In the genomic region with DNA sequence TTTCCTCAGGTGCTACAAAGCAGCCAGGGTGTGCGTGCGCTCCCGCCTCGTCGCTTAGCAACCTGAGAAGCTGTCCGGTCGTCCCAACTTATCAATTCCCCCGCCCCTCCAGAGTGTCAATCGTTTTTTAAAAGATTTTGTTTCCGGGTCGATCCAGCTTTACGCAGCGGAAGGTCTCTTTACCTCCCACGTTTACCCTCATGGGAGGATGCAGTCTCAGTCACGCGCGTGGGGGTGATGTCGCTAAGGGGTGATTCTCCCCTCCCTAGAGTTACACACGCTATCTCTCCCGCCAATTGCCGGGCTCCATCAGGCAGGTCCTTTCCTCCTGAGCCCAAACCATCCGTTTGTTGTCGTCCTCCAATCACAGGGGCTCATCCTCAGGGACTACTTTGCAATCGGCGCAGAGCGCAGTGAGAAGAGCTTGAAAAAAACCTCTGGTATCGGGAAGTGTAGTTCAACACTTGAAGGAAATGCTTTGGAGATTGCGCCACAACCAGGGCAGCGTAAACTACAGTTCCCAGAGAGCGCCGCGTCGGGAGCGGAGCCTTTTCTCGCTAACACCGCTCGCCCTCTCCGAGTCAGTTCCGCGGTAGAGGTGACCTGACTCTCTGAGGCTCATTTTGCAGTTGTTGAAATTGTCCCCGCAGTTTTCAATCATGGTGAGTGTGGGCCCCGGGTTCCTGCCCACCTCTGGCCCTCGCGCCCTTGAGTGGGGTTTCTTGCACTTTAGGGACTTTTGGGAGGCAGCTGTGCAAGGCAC, we compare ENCODE assay signal across 8 cellular contexts. TPM values are rescaled to one million over a fixed set of nuclear protein-coding genes. Genes with fewer than 3 reads are reported as not detected.
DNase-seq lines count a peak whose midpoint lies in the region; ATAC-seq, FAIRE-seq and TF ChIP-seq lines count a peak whose summit lies in the region.

A gene (plus strand): TSS at position 579 of the 763 bp plus-strand sequence. CDS start 81 bp downstream, at position 660.
A gene with protein sequence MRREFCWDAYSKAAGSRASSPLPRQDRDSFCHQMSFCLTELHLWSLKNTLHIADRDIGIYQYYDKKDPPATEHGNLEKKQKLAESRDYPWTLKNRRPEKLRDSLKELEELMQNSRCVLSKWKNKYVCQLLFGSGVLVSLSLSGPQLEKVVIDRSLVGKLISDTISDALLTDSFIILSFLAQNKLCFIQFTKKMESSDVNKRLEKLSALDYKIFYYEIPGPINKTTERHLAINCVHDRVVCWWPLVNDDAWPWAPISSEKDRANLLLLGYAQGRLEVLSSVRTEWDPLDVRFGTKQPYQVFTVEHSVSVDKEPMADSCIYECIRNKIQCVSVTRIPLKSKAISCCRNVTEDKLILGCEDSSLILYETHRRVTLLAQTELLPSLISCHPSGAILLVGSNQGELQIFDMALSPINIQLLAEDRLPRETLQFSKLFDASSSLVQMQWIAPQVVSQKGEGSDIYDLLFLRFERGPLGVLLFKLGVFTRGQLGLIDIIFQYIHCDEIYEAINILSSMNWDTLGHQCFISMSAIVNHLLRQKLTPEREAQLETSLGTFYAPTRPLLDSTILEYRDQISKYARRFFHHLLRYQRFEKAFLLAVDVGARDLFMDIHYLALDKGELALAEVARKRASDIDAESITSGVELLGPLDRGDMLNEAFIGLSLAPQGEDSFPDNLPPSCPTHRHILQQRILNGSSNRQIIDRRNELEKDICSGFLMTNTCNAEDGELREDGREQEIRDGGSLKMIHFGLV (minus strand): TSS at position 93 of the 763 bp plus-strand sequence. CDS start 206 bp downstream, outside the sequence.

- peaks cover 2% of the 10 kb centered on the region for H3K9me1 ChIP-seq in keratinocyte (ENCODE audit: control insufficient read depth, extremely low read depth, insufficient read depth, low read length)

- H3K4me1 ChIP-seq in keratinocyte (ENCODE audit: control insufficient read depth, extremely low read depth, insufficient read depth, low read length), result peaks cover 13% of the 10 kb centered on the region

- DNase-seq in Ammon's horn (ENCODE audit: low spot score) (peak; percentile 99), NCI-H460 (ENCODE audit: extremely low read depth, low read depth) (peak; percentile 98), chondrocyte (ENCODE audit: low spot score) (peak; percentile 95), keratinocyte (ENCODE audit: low read depth, low spot score) (peak; percentile 87)
- peak; percentile 90 for DNase-seq in activated CD4-positive, alpha-beta T cell treated with anti-CD3 and anti-CD28 coated beads for 1 hour
- peak; percentile 86 to 91 (median 88) for DNase-seq in stimulated activated CD4-positive, alpha-beta T cell treated with anti-CD3 and anti-CD28 coated beads, Interleukin-12 subunit alpha, Interleukin-12 subunit beta, amount 100 ng/mL, for 48 hours (ENCODE audit: low read depth in 2 of 3, low spot score in 1 of 3)

- H3K4me2 ChIP-seq in keratinocyte (ENCODE audit: control insufficient read depth, extremely low read depth, insufficient read depth, low read depth, low read length), result peak within 1 kb of the TSS; percentile 95

- dilution Hi-C loops in keratinocyte (cut with MboI; ENCODE audit: extremely low pct_ligation_motif_present, low sequenced_read_pairs), result no loop called here

- H3K9me3 ChIP-seq in keratinocyte (ENCODE audit: control insufficient read depth, low read depth, low read length), result no peaks in the 10 kb centered on the region

- peak; percentile 89 for TF ChIP-seq POLR2A in GM19193 (IDR thresholded peaks at IDR 0.05; ENCODE audit: extremely low read depth, insufficient read depth, insufficient read length)

- no peaks in the 10 kb centered on the region for H3K36me3 Mint-ChIP-seq in chondrocyte (ENCODE audit: low read depth)

- H3K27ac ChIP-seq in keratinocyte (ENCODE audit: control insufficient read depth, insufficient read depth, low read length), result peak within 1 kb of the TSS; percentile 92

- H3K79me2 ChIP-seq in keratinocyte (ENCODE audit: control insufficient read depth, insufficient read depth, low read length), result peaks cover 44% of the 10 kb centered on the region

- no peak for TF ChIP-seq CTCF in chondrocyte (IDR thresholded peaks at IDR 0.05)
- no peak for TF ChIP-seq CTCF in keratinocyte (optimal IDR thresholded peaks at IDR 0.05 in 1 of 3, IDR thresholded peaks at IDR 0.05 in 1 of 3, conservative IDR thresholded peaks at IDR 0.05 in 1 of 3; ENCODE audit: extremely low read depth in 1 of 3, insufficient read depth in 2 of 3, low read length in 3 of 3)

- peaks cover 0 to 4% of the 10 kb centered on the region in 2 experiments for H3K36me3 ChIP-seq in keratinocyte (ENCODE audit: control insufficient read depth in 2 of 2, extremely low read depth in 1 of 2, insufficient read depth in 2 of 2, low read length in 2 of 2)

- H4K20me1 ChIP-seq in keratinocyte (ENCODE audit: control insufficient read depth, extremely low read depth, insufficient read depth, low read length), result no peaks in the 10 kb centered on the region

- H3K4me3 ChIP-seq in keratinocyte (ENCODE audit: control insufficient read depth in 2 of 3, extremely low read depth in 1 of 3, insufficient read depth in 2 of 3, low read depth in 1 of 3, low read length in 3 of 3), result peak within 1 kb of the TSS; percentile 80 to 99 (median 88)

- H2AFZ ChIP-seq in keratinocyte (ENCODE audit: control insufficient read depth, low read length), result peak within 1 kb of the TSS; percentile 96

- H3K27me3 Mint-ChIP-seq in chondrocyte (ENCODE audit: low read depth), result no peaks in the 10 kb centered on the region

- no peaks in the 10 kb centered on the region for H3K27me3 ChIP-seq in keratinocyte (ENCODE audit: control insufficient read depth, extremely low read depth, insufficient read depth, low read length)

- peak within 1 kb of the TSS; percentile 99 for H3K27ac Mint-ChIP-seq in chondrocyte (ENCODE audit: unreplicated experiment)

- peak within 1 kb of the TSS; percentile 96 for H3K4me3 Mint-ChIP-seq in chondrocyte (ENCODE audit: unreplicated experiment)

- H3K9ac ChIP-seq in keratinocyte (ENCODE audit: control insufficient read depth, extremely low read depth, insufficient read depth, low read length), result peak within 1 kb of the TSS; percentile 86

- H3K4me1 Mint-ChIP-seq in chondrocyte (ENCODE audit: low read depth), result peaks cover 38% of the 10 kb centered on the region

- FAIRE-seq in keratinocyte (lab: Jason Lieb, UNC), result peak; percentile 90

- peak; percentile 88 for ATAC-seq in HG03432 (IDR thresholded peaks at IDR 0.05; ENCODE audit: unreplicated experiment)

- no peaks in the 10 kb centered on the region for H3K9me3 Mint-ChIP-seq in chondrocyte (ENCODE audit: low read depth)

RNA-seq across cellular contexts. Expression of the first gene that starts in this region (rescaled TPM):
- 206 and 214 TPM in 2 replicates for total RNA-seq in NCI-H460 (2014; rRNA removed; shearing (Covaris generic))
- 175 and 190 TPM in 2 replicates for polyA plus RNA-seq in NCI-H460 (2014; cell fraction: nucleus; rRNA removed)
- total RNA-seq in chondrocyte, result 93.9 to 114 TPM (median 103 TPM) in 3 replicates
- polyA plus RNA-seq in keratinocyte, result 233 to 320 TPM (median 254 TPM) in 3 replicates
- 55.7 TPM for polyA plus RNA-seq in keratinocyte (2011; ENCODE audit: low read depth)
- 180 and 295 TPM in 2 replicates for polyA plus RNA-seq in keratinocyte (2011; cell fraction: cytosol; rRNA removed)
- polyA plus RNA-seq in keratinocyte (2011; cell fraction: nucleus; rRNA removed), result 202 and 234 TPM in 2 replicates
- polyA plus RNA-seq in keratinocyte (2012; ENCODE audit: low replicate concordance), result 105 and 135 TPM in 2 replicates
- 65.8 to 120 TPM (median 89.8 TPM) in 3 replicates for polyA minus RNA-seq in keratinocyte
- polyA minus RNA-seq in keratinocyte (2011; cell fraction: cytosol; rRNA and poly(A)+ RNA removed), result 70.8 TPM
- polyA minus RNA-seq in keratinocyte (2011; cell fraction: nucleus; rRNA and poly(A)+ RNA removed), result 35.0 and 55.6 TPM in 2 replicates

RNA-seq across cellular contexts. Expression of the second gene that starts in this region (rescaled TPM):
- total RNA-seq in NCI-H460 (2014; rRNA removed; shearing (Covaris generic)), result 3.3 and 7.9 TPM in 2 replicates
- 2.7 and 5.6 TPM in 2 replicates for polyA plus RNA-seq in NCI-H460 (2014; cell fraction: nucleus; rRNA removed)
- total RNA-seq in chondrocyte, result 8.2 to 15.9 TPM (median 8.6 TPM) in 3 replicates
- polyA plus RNA-seq in keratinocyte, result 2.4 to 2.9 TPM (median 2.7 TPM) in 3 replicates
- 2.0 TPM for polyA plus RNA-seq in keratinocyte (2011; ENCODE audit: low read depth)
- 1.8 and 2.5 TPM in 2 replicates for polyA plus RNA-seq in keratinocyte (2011; cell fraction: cytosol; rRNA removed)
- 3.8 and 5.5 TPM in 2 replicates for polyA plus RNA-seq in keratinocyte (2011; cell fraction: nucleus; rRNA removed)
- 1.9 TPM in 2 replicates for polyA plus RNA-seq in keratinocyte (2012; ENCODE audit: low replicate concordance)
- 2.4 to 10.8 TPM (median 7.2 TPM) in 3 replicates for polyA minus RNA-seq in keratinocyte
- 3.5 TPM for polyA minus RNA-seq in keratinocyte (2011; cell fraction: cytosol; rRNA and poly(A)+ RNA removed)
- polyA minus RNA-seq in keratinocyte (2011; cell fraction: nucleus; rRNA and poly(A)+ RNA removed), result 11.1 and 21.6 TPM in 2 replicates

Comparison
In these comparisons a context has a peak if more than half of its experiments do, and no peak if none do; other contexts are left out.
1. Peak in every context shown above with its lines: DNase-seq, ATAC-seq, H3K4me3 ChIP-seq and H3K27ac ChIP-seq.